Comparison of ENCODE assay signal across 19 cellular contexts in genomic region chr1:91796390-91796654, GRCh38.
DNase-seq lines count a peak whose midpoint lies in the region; ATAC-seq and TF ChIP-seq lines count a peak whose summit lies in the region.
"Had no signal": no experiment of that assay in that cellular context is flagged by ENCODE, and none has a peak within 500 bp of the region (broad histone marks: within the 10 kb centered on the region; RNA-seq: fewer than 3 reads in every experiment).

No MANE protein-coding gene starts in this region.

- no peak overlapping the region for H3K4me2 ChIP-seq in osteoblast (ENCODE audit: insufficient read depth, low read length)

- ATAC-seq in T-helper 17 cell (no peak), gastroesophageal sphincter (no peak)
- no peak for ATAC-seq in CD8-positive, alpha-beta T cell
- ATAC-seq: Panc1 had no signal

- peaks cover 11% of the 10 kb centered on the region for H3K36me3 Mint-ChIP-seq in T-helper 17 cell (ENCODE audit: low read depth)
- peaks cover 15% of the 10 kb centered on the region for H3K36me3 Mint-ChIP-seq in CD8-positive, alpha-beta T cell

- H3K79me2 ChIP-seq in osteoblast (ENCODE audit: insufficient read depth, low read length) = no peaks in the 10 kb centered on the region

- H3K4me1 Mint-ChIP-seq in T-helper 17 cell = peaks cover 19% of the 10 kb centered on the region
- peaks cover 32% of the 10 kb centered on the region for H3K4me1 Mint-ChIP-seq in CD8-positive, alpha-beta T cell (ENCODE audit: low read depth)
- H3K4me1 Mint-ChIP-seq: B cell had no signal

- H3K4me3 ChIP-seq in gastroesophageal sphincter = no peak overlapping the region
- H3K4me3 ChIP-seq in osteoblast (ENCODE audit: insufficient read depth, low read length) = no peak overlapping the region
- no peak overlapping the region for H3K4me3 ChIP-seq in subcutaneous abdominal adipose tissue (ENCODE audit: low read depth in 1 of 5, low read length in 5 of 5)
- no peak overlapping the region for H3K4me3 ChIP-seq in CD8-positive, alpha-beta T cell (ENCODE audit: low read depth, low read length)

- H3K27ac Mint-ChIP-seq in T-helper 17 cell = peak overlapping the region; percentile 37
- no peak overlapping the region for H3K27ac Mint-ChIP-seq in CD8-positive, alpha-beta T cell
- H3K27ac Mint-ChIP-seq: B cell had no signal

- no peak for TF ChIP-seq EP300 in gastroesophageal sphincter (IDR thresholded peaks at IDR 0.05)

- H3K27me3 ChIP-seq in gastroesophageal sphincter (no peaks in the 10 kb centered on the region), osteoblast (ENCODE audit: insufficient read depth, low read length) (no peaks in the 10 kb centered on the region), subcutaneous abdominal adipose tissue (ENCODE audit: control insufficient read depth in 5 of 5, insufficient read depth in 4 of 5, low read length in 5 of 5) (no peaks in the 10 kb centered on the region)
- no peaks in the 10 kb centered on the region for H3K27me3 ChIP-seq in CD8-positive, alpha-beta T cell (ENCODE audit: insufficient read depth, low read length)

- peaks cover 28 to 90% (median 60%) of the 10 kb centered on the region in 3 donors for H3K4me1 ChIP-seq in gastroesophageal sphincter
- peaks cover 19% of the 10 kb centered on the region for H3K4me1 ChIP-seq in osteoblast (ENCODE audit: insufficient read depth, low read length)
- peaks cover 6 to 61% (median 57%) of the 10 kb centered on the region in 5 donors for H3K4me1 ChIP-seq in subcutaneous abdominal adipose tissue (ENCODE audit: control insufficient read depth in 5 of 5, insufficient read depth in 5 of 5, low read length in 5 of 5)
- peaks cover 23% of the 10 kb centered on the region for H3K4me1 ChIP-seq in CD8-positive, alpha-beta T cell (ENCODE audit: insufficient read depth, low read length)

- no peak overlapping the region for H3K9ac ChIP-seq in subcutaneous abdominal adipose tissue (ENCODE audit: low read length in 5 of 5)

- intact Hi-C loops in CD8-positive, alpha-beta T cell (cut with DNase I, micrococcal nuclease) = no loop called here

- DNase-seq in T-helper 17 cell (no peak), osteoblast (ENCODE audit: insufficient read length, low spot score, missing footprints) (no peak), Ammon's horn (ENCODE audit: low spot score) (no peak), inferior parietal cortex (ENCODE audit: extremely low spot score) (no peak)
- no peak for DNase-seq in NK-92 treated with Interleukin-12 subunit alpha and Interleukin-12 subunit beta, amount 100 ng/mL, for 24 hours (lab: John Stamatoyannopoulos, UW)
- DNase-seq in CD8-positive, alpha-beta T cell = no peak
- DNase-seq: CD4-positive, alpha-beta memory T cell; DMS79; HCEC 1CT; KBM-7; MV-4-11; NCI-H1436; NCI-H2029 treated with DMSO at 0.1 percent for 48 hours; NCI-H2171 treated with DMSO at 0.1 percent for 48 hours; NCI-H774 had no signal

- CTCF ChIA-PET in CD8-positive, alpha-beta T cell (lab: Charles Lee) = no interaction called here

- TF ChIP-seq POLR2A in gastroesophageal sphincter (IDR thresholded peaks at IDR 0.05) = no peak

- peaks cover 2% of the 10 kb centered on the region for H3K9me3 Mint-ChIP-seq in CD8-positive, alpha-beta T cell
- H3K9me3 Mint-ChIP-seq: CD4-positive, alpha-beta memory T cell had no signal

- H3K36me3 ChIP-seq in gastroesophageal sphincter = peaks cover 0 to 14% of the 10 kb centered on the region in 2 donors
- H3K36me3 ChIP-seq in osteoblast (ENCODE audit: insufficient read depth, low read length) = no peaks in the 10 kb centered on the region
- peaks cover 5 to 18% (median 14%) of the 10 kb centered on the region in 5 donors for H3K36me3 ChIP-seq in subcutaneous abdominal adipose tissue (ENCODE audit: control insufficient read depth in 5 of 5, insufficient read depth in 5 of 5, low read length in 5 of 5)
- H3K36me3 ChIP-seq in CD8-positive, alpha-beta T cell (ENCODE audit: insufficient read depth, low read length) = no peaks in the 10 kb centered on the region

- POLR2A ChIA-PET in CD8-positive, alpha-beta T cell (lab: Charles Lee) = interaction anchor here (1.3 kb wide), 1 partner anchor 8 kb away, joined by 3 read pairs; no protein-coding TSS in a partner anchor

- H3K4me3 Mint-ChIP-seq in T-helper 17 cell = no peak overlapping the region
- no peak overlapping the region for H3K4me3 Mint-ChIP-seq in CD8-positive, alpha-beta T cell
- H3K4me3 Mint-ChIP-seq: B cell; CD4-positive, alpha-beta memory T cell had no signal

- no peaks in the 10 kb centered on the region for H3K27me3 Mint-ChIP-seq in T-helper 17 cell
- H3K27me3 Mint-ChIP-seq in CD8-positive, alpha-beta T cell (ENCODE audit: low read depth) = no peaks in the 10 kb centered on the region
- H3K27me3 Mint-ChIP-seq: CD4-positive, alpha-beta memory T cell had no signal

- no peak for TF ChIP-seq CTCF in gastroesophageal sphincter (IDR thresholded peaks at IDR 0.05)
- no peak for TF ChIP-seq CTCF in osteoblast (IDR thresholded peaks at IDR 0.05; ENCODE audit: extremely low read depth, low read depth, low read length)
- TF ChIP-seq CTCF in CD8-positive, alpha-beta T cell (IDR thresholded peaks at IDR 0.05) = no peak

- 93 to 94% methylated on average over 3 of the region's 4 CpGs for WGBS in gastroesophageal sphincter (ENCODE audit: low coverage in 1 of 2), 2 donors

- H4K20me1 ChIP-seq in osteoblast (ENCODE audit: insufficient read depth, low read length) = no peaks in the 10 kb centered on the region

- H2AFZ ChIP-seq in osteoblast (ENCODE audit: low read length) = no peak overlapping the region

- H3K27ac ChIP-seq in gastroesophageal sphincter (peak overlapping the region in 3 of 4 donors; percentile 74), osteoblast (ENCODE audit: low read depth, low read length) (peak overlapping the region; percentile 61), subcutaneous abdominal adipose tissue (ENCODE audit: low read depth, low read length) (peak overlapping the region; percentile 55)
- no peak overlapping the region for H3K27ac ChIP-seq in CD8-positive, alpha-beta T cell (ENCODE audit: low read depth, low read length)

- H3K9me3 ChIP-seq in T-helper 17 cell (ENCODE audit: control insufficient read depth, low read length, poor library complexity, severe bottlenecking) (no peaks in the 10 kb centered on the region), gastroesophageal sphincter (no peaks in the 10 kb centered on the region), osteoblast (ENCODE audit: low read depth, low read length) (no peaks in the 10 kb centered on the region), subcutaneous abdominal adipose tissue (ENCODE audit: control insufficient read depth in 5 of 5, low read length in 5 of 5) (no peaks in the 10 kb centered on the region)
- H3K9me3 ChIP-seq in CD8-positive, alpha-beta T cell (ENCODE audit: low read length) = no peaks in the 10 kb centered on the region
